Comparison of ENCODE assay signal across 1 cellular context in genomic region chr1:43011020-43011419, GRCh38.
TF ChIP-seq lines count a peak whose summit lies in the region.

No MANE protein-coding gene starts in this region.

TF ChIP-seq in K562, 482 proteins besides CTCF, POLR2A, EP300 and RAD21 (continued from another document and continues in another):
- no peak for TF ChIP-seq SRSF9 (IDR thresholded peaks at IDR 0.05; ENCODE audit: borderline replicate concordance, low read depth, low read length)
- TF ChIP-seq, protein P1, sequence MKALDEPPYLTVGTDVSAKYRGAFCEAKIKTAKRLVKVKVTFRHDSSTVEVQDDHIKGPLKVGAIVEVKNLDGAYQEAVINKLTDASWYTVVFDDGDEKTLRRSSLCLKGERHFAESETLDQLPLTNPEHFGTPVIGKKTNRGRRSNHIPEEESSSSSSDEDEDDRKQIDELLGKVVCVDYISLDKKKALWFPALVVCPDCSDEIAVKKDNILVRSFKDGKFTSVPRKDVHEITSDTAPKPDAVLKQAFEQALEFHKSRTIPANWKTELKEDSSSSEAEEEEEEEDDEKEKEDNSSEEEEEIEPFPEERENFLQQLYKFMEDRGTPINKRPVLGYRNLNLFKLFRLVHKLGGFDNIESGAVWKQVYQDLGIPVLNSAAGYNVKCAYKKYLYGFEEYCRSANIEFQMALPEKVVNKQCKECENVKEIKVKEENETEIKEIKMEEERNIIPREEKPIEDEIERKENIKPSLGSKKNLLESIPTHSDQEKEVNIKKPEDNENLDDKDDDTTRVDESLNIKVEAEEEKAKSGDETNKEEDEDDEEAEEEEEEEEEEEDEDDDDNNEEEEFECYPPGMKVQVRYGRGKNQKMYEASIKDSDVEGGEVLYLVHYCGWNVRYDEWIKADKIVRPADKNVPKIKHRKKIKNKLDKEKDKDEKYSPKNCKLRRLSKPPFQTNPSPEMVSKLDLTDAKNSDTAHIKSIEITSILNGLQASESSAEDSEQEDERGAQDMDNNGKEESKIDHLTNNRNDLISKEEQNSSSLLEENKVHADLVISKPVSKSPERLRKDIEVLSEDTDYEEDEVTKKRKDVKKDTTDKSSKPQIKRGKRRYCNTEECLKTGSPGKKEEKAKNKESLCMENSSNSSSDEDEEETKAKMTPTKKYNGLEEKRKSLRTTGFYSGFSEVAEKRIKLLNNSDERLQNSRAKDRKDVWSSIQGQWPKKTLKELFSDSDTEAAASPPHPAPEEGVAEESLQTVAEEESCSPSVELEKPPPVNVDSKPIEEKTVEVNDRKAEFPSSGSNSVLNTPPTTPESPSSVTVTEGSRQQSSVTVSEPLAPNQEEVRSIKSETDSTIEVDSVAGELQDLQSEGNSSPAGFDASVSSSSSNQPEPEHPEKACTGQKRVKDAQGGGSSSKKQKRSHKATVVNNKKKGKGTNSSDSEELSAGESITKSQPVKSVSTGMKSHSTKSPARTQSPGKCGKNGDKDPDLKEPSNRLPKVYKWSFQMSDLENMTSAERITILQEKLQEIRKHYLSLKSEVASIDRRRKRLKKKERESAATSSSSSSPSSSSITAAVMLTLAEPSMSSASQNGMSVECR (CRISPR knock-in tag; IDR thresholded peaks at IDR 0.05), result no peak
- TF ChIP-seq ZNF408 (CRISPR knock-in tag; IDR thresholded peaks at IDR 0.05; ENCODE audit: low read depth), result no peak
- no peak for TF ChIP-seq NELFE (IDR thresholded peaks at IDR 0.05; ENCODE audit: insufficient read depth, insufficient read length)
- TF ChIP-seq ZNF695 (CRISPR knock-in tag; IDR thresholded peaks at IDR 0.05), result no peak
- no peak for TF ChIP-seq SFPQ (IDR thresholded peaks at IDR 0.05; ENCODE audit: low read depth, low read length)
- no peak for TF ChIP-seq EZH2 (IDR thresholded peaks at IDR 0.05; ENCODE audit: borderline replicate concordance, low read depth, low read length)
- TF ChIP-seq NR3C1 (CRISPR knock-in tag; IDR thresholded peaks at IDR 0.05), result no peak
- TF ChIP-seq ATF2 (CRISPR knock-in tag; IDR thresholded peaks at IDR 0.05), result no peak
- TF ChIP-seq MTA1 (IDR thresholded peaks at IDR 0.05; ENCODE audit: borderline replicate concordance), result 0 out of 2 replicates have a peak, but pooled peaks have one; percentile 25
- TF ChIP-seq CBFA2T3 (IDR thresholded peaks at IDR 0.05), result peak; percentile 71
- no peak for TF ChIP-seq SAFB (IDR thresholded peaks at IDR 0.05; ENCODE audit: borderline replicate concordance, low read depth, low read length)
- no peak for TF ChIP-seq PTBP1 (IDR thresholded peaks at IDR 0.05; ENCODE audit: low read depth, low read length)
- no peak for TF ChIP-seq MCM7 (IDR thresholded peaks at IDR 0.05)
- no peak for TF ChIP-seq ZNF75A (CRISPR knock-in tag; IDR thresholded peaks at IDR 0.05)
- TF ChIP-seq DACH1 (IDR thresholded peaks at IDR 0.05; ENCODE audit: partially characterized antibody), result no peak
- no peak for TF ChIP-seq MAZ (CRISPR knock-in tag; conservative IDR thresholded peaks at IDR 0.05 in 1 of 2, IDR thresholded peaks at IDR 0.05 in 1 of 2)
- no peak for TF ChIP-seq NFXL1 (CRISPR knock-in tag; IDR thresholded peaks at IDR 0.05)
- no peak; the same call in 1 of the 2 replicates for TF ChIP-seq GATAD2B (IDR thresholded peaks at IDR 0.05; ENCODE audit: borderline replicate concordance)
- TF ChIP-seq, protein P2, sequence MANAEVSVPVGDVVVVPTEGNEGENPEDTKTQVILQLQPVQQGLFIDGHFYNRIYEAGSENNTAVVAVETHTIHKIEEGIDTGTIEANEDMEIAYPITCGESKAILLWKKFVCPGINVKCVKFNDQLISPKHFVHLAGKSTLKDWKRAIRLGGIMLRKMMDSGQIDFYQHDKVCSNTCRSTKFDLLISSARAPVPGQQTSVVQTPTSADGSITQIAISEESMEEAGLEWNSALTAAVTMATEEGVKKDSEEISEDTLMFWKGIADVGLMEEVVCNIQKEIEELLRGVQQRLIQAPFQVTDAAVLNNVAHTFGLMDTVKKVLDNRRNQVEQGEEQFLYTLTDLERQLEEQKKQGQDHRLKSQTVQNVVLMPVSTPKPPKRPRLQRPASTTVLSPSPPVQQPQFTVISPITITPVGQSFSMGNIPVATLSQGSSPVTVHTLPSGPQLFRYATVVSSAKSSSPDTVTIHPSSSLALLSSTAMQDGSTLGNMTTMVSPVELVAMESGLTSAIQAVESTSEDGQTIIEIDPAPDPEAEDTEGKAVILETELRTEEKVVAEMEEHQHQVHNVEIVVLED (CRISPR knock-in tag; IDR thresholded peaks at IDR 0.05), result no peak
- no peak for TF ChIP-seq NR2C1 (IDR thresholded peaks at IDR 0.05)
- peak; percentile 63 for TF ChIP-seq NR2C1 (tag; IDR thresholded peaks at IDR 0.05)
- TF ChIP-seq RFX7 (CRISPR knock-in tag; IDR thresholded peaks at IDR 0.05), result no peak
- no peak for TF ChIP-seq ZBTB5 (IDR thresholded peaks at IDR 0.05)
- TF ChIP-seq TSHZ1 (CRISPR knock-in tag; IDR thresholded peaks at IDR 0.05), result no peak
- no peak for TF ChIP-seq GTF2A2 (tag; IDR thresholded peaks at IDR 0.05)
- TF ChIP-seq HMG20B (CRISPR knock-in tag; IDR thresholded peaks at IDR 0.05), result no peak
- TF ChIP-seq, protein P3, sequence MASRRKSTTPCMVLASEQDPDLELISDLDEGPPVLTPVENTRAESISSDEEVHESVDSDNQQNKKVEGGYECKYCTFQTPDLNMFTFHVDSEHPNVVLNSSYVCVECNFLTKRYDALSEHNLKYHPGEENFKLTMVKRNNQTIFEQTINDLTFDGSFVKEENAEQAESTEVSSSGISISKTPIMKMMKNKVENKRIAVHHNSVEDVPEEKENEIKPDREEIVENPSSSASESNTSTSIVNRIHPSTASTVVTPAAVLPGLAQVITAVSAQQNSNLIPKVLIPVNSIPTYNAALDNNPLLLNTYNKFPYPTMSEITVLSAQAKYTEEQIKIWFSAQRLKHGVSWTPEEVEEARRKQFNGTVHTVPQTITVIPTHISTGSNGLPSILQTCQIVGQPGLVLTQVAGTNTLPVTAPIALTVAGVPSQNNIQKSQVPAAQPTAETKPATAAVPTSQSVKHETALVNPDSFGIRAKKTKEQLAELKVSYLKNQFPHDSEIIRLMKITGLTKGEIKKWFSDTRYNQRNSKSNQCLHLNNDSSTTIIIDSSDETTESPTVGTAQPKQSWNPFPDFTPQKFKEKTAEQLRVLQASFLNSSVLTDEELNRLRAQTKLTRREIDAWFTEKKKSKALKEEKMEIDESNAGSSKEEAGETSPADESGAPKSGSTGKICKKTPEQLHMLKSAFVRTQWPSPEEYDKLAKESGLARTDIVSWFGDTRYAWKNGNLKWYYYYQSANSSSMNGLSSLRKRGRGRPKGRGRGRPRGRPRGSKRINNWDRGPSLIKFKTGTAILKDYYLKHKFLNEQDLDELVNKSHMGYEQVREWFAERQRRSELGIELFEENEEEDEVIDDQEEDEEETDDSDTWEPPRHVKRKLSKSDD (conservative IDR thresholded peaks at IDR 0.05; ENCODE audit: low read length), result no peak
- TF ChIP-seq ETS2 (tag; IDR thresholded peaks at IDR 0.05; ENCODE audit: borderline replicate concordance, poor library complexity, severe bottlenecking), result no peak
- TF ChIP-seq BRF1 (IDR thresholded peaks at IDR 0.05; ENCODE audit: borderline replicate concordance, extremely low read depth, insufficient read length), result no peak
- TF ChIP-seq ZNF311 (CRISPR knock-in tag; IDR thresholded peaks at IDR 0.05), result no peak
- no peak for TF ChIP-seq NR2C2 (CRISPR knock-in tag; IDR thresholded peaks at IDR 0.05)
- no peak; the same call in 1 of the 2 replicates for TF ChIP-seq NR2C2 (tag; IDR thresholded peaks at IDR 0.05)
- no peak for TF ChIP-seq TOE1 (IDR thresholded peaks at IDR 0.05; ENCODE audit: borderline replicate concordance)
- peak; percentile 62; the same call in 1 of the 2 replicates for TF ChIP-seq TOE1 (CRISPR knock-in tag; IDR thresholded peaks at IDR 0.05; ENCODE audit: borderline replicate concordance, low read depth)
- TF ChIP-seq NCOA1 (IDR thresholded peaks at IDR 0.05; ENCODE audit: low read depth), result no peak
- no peak for TF ChIP-seq ELF4 (CRISPR knock-in tag; IDR thresholded peaks at IDR 0.05)
- TF ChIP-seq ZNF79 (CRISPR knock-in tag; IDR thresholded peaks at IDR 0.05; ENCODE audit: low read depth), result no peak
- no peak for TF ChIP-seq NUFIP1 (IDR thresholded peaks at IDR 0.05; ENCODE audit: partially characterized antibody)
- TF ChIP-seq POLR3G (IDR thresholded peaks at IDR 0.05; ENCODE audit: extremely low read depth, insufficient read length, insufficient replicate concordance), result no peak
- TF ChIP-seq RBM39 (optimal IDR thresholded peaks at IDR 0.05; ENCODE audit: low read depth, low read length), result no peak
- no peak for TF ChIP-seq FOXJ3 (CRISPR knock-in tag; IDR thresholded peaks at IDR 0.05)
- TF ChIP-seq DPF2 (IDR thresholded peaks at IDR 0.05), result peak; percentile 66
- TF ChIP-seq, protein P4, sequence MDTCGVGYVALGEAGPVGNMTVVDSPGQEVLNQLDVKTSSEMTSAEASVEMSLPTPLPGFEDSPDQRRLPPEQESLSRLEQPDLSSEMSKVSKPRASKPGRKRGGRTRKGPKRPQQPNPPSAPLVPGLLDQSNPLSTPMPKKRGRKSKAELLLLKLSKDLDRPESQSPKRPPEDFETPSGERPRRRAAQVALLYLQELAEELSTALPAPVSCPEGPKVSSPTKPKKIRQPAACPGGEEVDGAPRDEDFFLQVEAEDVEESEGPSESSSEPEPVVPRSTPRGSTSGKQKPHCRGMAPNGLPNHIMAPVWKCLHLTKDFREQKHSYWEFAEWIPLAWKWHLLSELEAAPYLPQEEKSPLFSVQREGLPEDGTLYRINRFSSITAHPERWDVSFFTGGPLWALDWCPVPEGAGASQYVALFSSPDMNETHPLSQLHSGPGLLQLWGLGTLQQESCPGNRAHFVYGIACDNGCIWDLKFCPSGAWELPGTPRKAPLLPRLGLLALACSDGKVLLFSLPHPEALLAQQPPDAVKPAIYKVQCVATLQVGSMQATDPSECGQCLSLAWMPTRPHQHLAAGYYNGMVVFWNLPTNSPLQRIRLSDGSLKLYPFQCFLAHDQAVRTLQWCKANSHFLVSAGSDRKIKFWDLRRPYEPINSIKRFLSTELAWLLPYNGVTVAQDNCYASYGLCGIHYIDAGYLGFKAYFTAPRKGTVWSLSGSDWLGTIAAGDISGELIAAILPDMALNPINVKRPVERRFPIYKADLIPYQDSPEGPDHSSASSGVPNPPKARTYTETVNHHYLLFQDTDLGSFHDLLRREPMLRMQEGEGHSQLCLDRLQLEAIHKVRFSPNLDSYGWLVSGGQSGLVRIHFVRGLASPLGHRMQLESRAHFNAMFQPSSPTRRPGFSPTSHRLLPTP (IDR thresholded peaks at IDR 0.05; ENCODE audit: borderline replicate concordance, extremely low read depth, insufficient read length), result no peak
- no peak for TF ChIP-seq SNAPC5 (CRISPR knock-in tag; IDR thresholded peaks at IDR 0.05)
